In genomic region chr15:101142711-101143110, GRCh38 we compare ENCODE assay signal across 27 cellular contexts.
"Had no signal": no experiment of that assay in that cellular context is flagged by ENCODE, and none has a peak within 500 bp of the region (broad histone marks: within the 10 kb centered on the region; RNA-seq: fewer than 3 reads in every experiment).

No MANE protein-coding gene starts in this region.

- H3K27me3 ChIP-seq: ascending aorta, breast epithelium, cardiac muscle cell, colonic mucosa had no signal

- DNase-seq: activated CD4-positive, alpha-beta T cell treated with anti-CD3 and anti-CD28 coated beads for 4 hours; activated CD4-positive, alpha-beta T cell treated with anti-CD3 and anti-CD28 coated beads, Interleukin-2, amount 10 ng/mL, durations not matched to agents 7 days and 5 days; activated CD4-positive, alpha-beta T cell treated with anti-CD3 and anti-CD28 coated beads, Interleukin-2, amount 50 U/mL, for 4 hours; activated CD4-positive, CD25-positive, alpha-beta regulatory T cell; activated CD4-positive, CD25-positive, alpha-beta regulatory T cell treated with anti-CD3 and anti-CD28 coated beads, Interleukin-2, amount 50 U/mL, for 72 hours; activated CD8-positive, alpha-beta memory T cell treated with anti-CD3 and anti-CD28 coated beads for 24 hours; activated CD8-positive, alpha-beta T cell treated with anti-CD3 and anti-CD28 coated beads for 36 hours; activated gamma-delta T cell treated with Interleukin-2 at 50 U/mL for 16 hours; activated naive CD4-positive, alpha-beta T cell treated with anti-CD3 and anti-CD28 coated beads, Interleukin-2, amount 50 U/mL, for 16 hours; activated naive CD4-positive, alpha-beta T cell treated with Interleukin-2 at 50 U/mL for 16 hours; activated T-cell treated with anti-CD3 and anti-CD28 coated beads, Interleukin-2, amount 50 U/mL, for 48 hours; amygdala; central memory CD4-positive, alpha-beta T cell; cerebellar nuclear complex; colonic mucosa; effector CD8-positive, alpha-beta T cell; foreskin fibroblast; head of caudate nucleus; T-helper 2 cell had no signal

- H3K27me3 Mint-ChIP-seq: activated CD4-positive, alpha-beta T cell treated with anti-CD3 and anti-CD28 coated beads, Interleukin-2, amount 10 ng/mL, durations not matched to agents 7 days and 5 days; activated CD8-positive, alpha-beta T cell treated with anti-CD3 and anti-CD28 coated beads for 36 hours; activated naive CD8-positive, alpha-beta T cell; brain had no signal

- ATAC-seq: activated CD8-positive, alpha-beta T cell treated with anti-CD3 and anti-CD28 coated beads for 36 hours; esophagus mucosa had no signal

- H3K36me3 ChIP-seq: ascending aorta, breast epithelium, cardiac muscle cell, colonic mucosa had no signal

- H3K27ac ChIP-seq: ascending aorta, breast epithelium, cardiac muscle cell, colonic mucosa had no signal

- H3K4me3 Mint-ChIP-seq: activated CD4-positive, alpha-beta T cell treated with anti-CD3 and anti-CD28 coated beads, Interleukin-2, amount 10 ng/mL, durations not matched to agents 7 days and 5 days; activated CD8-positive, alpha-beta T cell treated with anti-CD3 and anti-CD28 coated beads for 36 hours; activated naive CD8-positive, alpha-beta T cell; activated T-helper 1 cell treated with anti-CD3 and anti-CD28 coated beads, Interleukin-12 subunit alpha, Interleukin-12 subunit beta, Interleukin-2, Interleukin-4 antibody, amounts not matched to agents 30 ng/mL and 10 ng/mL and 1 ng/mL, durations not matched to agents 14 hours and 24 hours and 36 hours; brain had no signal

- H3K4me3 ChIP-seq: ascending aorta, breast epithelium, cardiac muscle cell, colonic mucosa had no signal

- H3K36me3 Mint-ChIP-seq: activated naive CD8-positive, alpha-beta T cell; brain had no signal

- H3K27ac Mint-ChIP-seq: activated CD4-positive, alpha-beta T cell treated with anti-CD3 and anti-CD28 coated beads, Interleukin-2, amount 10 ng/mL, durations not matched to agents 7 days and 5 days; activated CD8-positive, alpha-beta T cell treated with anti-CD3 and anti-CD28 coated beads for 36 hours; activated naive CD8-positive, alpha-beta T cell; activated T-helper 2 cell treated with anti-CD3 and anti-CD28 coated beads, Interferon-gamma antibody, Interleukin-2, Interleukin-4, amounts not matched to agents 10 μg/mL and 5 μg/mL and 100 μg/mL, durations not matched to agents 14 hours and 24 hours and 36 hours; brain had no signal

- H3K9me3 ChIP-seq: ascending aorta, breast epithelium, colonic mucosa had no signal

- H3K4me1 ChIP-seq: breast epithelium, colonic mucosa had no signal

- H3K9me3 Mint-ChIP-seq: activated CD8-positive, alpha-beta T cell treated with anti-CD3 and anti-CD28 coated beads for 36 hours had no signal
